In the genomic region with DNA sequence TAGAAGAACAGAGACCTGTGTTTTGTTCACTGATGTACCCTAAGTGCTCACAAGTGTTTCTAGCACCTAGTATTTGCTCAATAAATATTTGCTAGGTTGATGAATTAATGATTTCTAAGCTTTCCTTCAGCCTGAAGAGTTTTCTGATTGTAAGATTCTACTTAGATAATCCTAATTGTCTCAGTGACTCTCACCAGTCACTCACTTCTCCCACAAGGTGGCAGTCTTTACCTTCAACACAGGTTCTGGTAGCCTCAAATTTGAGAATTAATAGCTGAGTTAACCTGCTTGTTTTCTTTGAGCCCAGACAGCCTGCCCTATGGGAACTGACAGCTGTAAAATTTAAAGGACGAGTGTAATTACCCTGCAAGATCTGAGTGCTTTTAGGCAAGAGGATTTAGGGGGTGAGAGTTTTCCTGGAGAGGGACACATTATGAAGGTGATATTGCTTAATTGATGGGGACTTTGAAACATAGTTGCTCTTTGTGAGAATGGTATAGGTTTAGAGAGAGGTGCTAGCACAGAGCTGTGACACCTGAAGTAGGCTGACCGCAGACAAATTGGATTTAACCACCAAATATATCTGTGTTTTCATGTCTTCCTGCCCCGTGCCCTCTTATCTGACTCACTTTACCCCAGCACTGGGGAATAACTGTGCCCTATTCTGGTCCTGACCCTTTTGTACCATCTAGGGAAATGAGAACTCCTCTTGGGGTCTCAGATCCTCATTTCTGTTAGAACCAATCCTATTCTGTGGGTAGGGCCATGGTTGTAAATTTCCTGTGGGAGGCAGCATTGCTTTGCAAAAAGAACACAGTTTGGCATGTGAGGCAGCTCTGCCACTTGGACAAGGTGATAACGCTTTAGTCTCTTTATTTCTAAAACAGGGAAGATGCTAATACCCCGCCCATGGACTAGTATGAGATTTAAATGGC, we compare ENCODE assay signal across 8 cellular contexts. TPM values are rescaled to one million over a fixed set of nuclear protein-coding genes. Genes with fewer than 3 reads are reported as not detected.
DNase-seq lines count a peak whose midpoint lies in the region; FAIRE-seq and TF ChIP-seq lines count a peak whose summit lies in the region.

No MANE protein-coding gene starts in this region.

- peak; percentile 68 for DNase-seq in ACHN
- peak; percentile 19 for DNase-seq in GM04504 (ENCODE audit: low read depth)
- DNase-seq in HFFc6 = peak; percentile 56
- DNase-seq in NCI-H1694 treated with DMSO at 0.1 percent for 48 hours (lab: John Stamatoyannopoulos, UW) = peak; percentile 21
- no peak for DNase-seq in T-helper 2 cell treated with Interferon-gamma antibody and Interleukin-4, amounts not matched to agents 5 μg/mL and 100 μg/mL, for 36 hours (ENCODE audit: low spot score)
- no peak for DNase-seq in H1 (ENCODE audit: low read depth in 1 of 2, low spot score in 2 of 2)
- peak; percentile 82 for DNase-seq in mesendoderm
- DNase-seq in uterus = no peak

- H3K56ac ChIP-seq in H1 (replicated peaks; ENCODE audit: insufficient read length, low read depth, low read length) (no peak overlapping the region), mesendoderm (ENCODE audit: low read length) (no peak overlapping the region)

- H2BK20ac ChIP-seq in H1 (ENCODE audit: low read length) = peak overlapping the region; percentile 16; the same call in 1 of the 2 replicates

- H3K27me3 ChIP-seq in H1 (replicated peaks in 1 of 4; ENCODE audit: control insufficient read depth in 3 of 4, extremely low read depth in 1 of 4, insufficient read depth in 3 of 4, low read length in 3 of 4) (no peaks in the 10 kb centered on the region), mesendoderm (ENCODE audit: insufficient read depth, low read length, poor library complexity) (no peaks in the 10 kb centered on the region), uterus (no peaks in the 10 kb centered on the region)

- no peak overlapping the region for H3K14ac ChIP-seq in H1 (ENCODE audit: insufficient read length)

- H3K9me3 ChIP-seq in H1 (ENCODE audit: insufficient read depth in 2 of 2, low read depth in 1 of 2, low read length in 1 of 2) (no peaks in the 10 kb centered on the region), uterus (no peaks in the 10 kb centered on the region)

- no peak overlapping the region for H3K27ac Mint-ChIP-seq in HFFc6
- peak overlapping the region; percentile 17 for H3K27ac Mint-ChIP-seq in T-helper 2 cell treated with Interferon-gamma antibody and Interleukin-4, amounts not matched to agents 5 μg/mL and 100 μg/mL, for 36 hours

- H3K27me3 Mint-ChIP-seq in HFFc6 (ENCODE audit: insufficient read depth) = peaks cover 38% of the 10 kb centered on the region
- no peaks in the 10 kb centered on the region for H3K27me3 Mint-ChIP-seq in T-helper 2 cell treated with Interferon-gamma antibody and Interleukin-4, amounts not matched to agents 5 μg/mL and 100 μg/mL, for 36 hours (ENCODE audit: low read depth)

- POLR2A ChIA-PET in H1 (lab: Charles Lee; ENCODE audit: partially characterized antibody) = interaction anchor here (0.8 to 1.4 kb wide), 4 partner anchors 150 to 196 kb away, joined by 3 to 4 read pairs (median 3); no protein-coding TSS in a partner anchor

- no peaks in the 10 kb centered on the region for H4K20me1 ChIP-seq in H1 (replicated peaks in 1 of 2; ENCODE audit: control insufficient read depth in 1 of 2, insufficient read depth in 2 of 2, low read length in 2 of 2)

- H2BK12ac ChIP-seq in H1 (ENCODE audit: low read depth, low read length) = no peak overlapping the region

- H4K91ac ChIP-seq in H1 (replicated peaks; ENCODE audit: insufficient read length, low read length) = no peak overlapping the region

- no peak overlapping the region for H3K27ac ChIP-seq in H1 (ENCODE audit: low read depth, low read length)
- no peak overlapping the region for H3K27ac ChIP-seq in mesendoderm (ENCODE audit: low read depth, low read length)
- no peak overlapping the region for H3K27ac ChIP-seq in uterus

- peaks cover 6% of the 10 kb centered on the region; the same call in 1 of the 2 replicates for H3K4me1 Mint-ChIP-seq in HFFc6 (ENCODE audit: low read depth)
- H3K4me1 Mint-ChIP-seq in T-helper 2 cell treated with Interferon-gamma antibody and Interleukin-4, amounts not matched to agents 5 μg/mL and 100 μg/mL, for 36 hours (ENCODE audit: low read depth) = peaks cover 68% of the 10 kb centered on the region

- no peaks in the 10 kb centered on the region for H3K23me2 ChIP-seq in H1 (ENCODE audit: low read depth, low read length)

- H2BK120ac ChIP-seq in H1 (replicated peaks; ENCODE audit: low read depth, low read length) = no peak overlapping the region
- H2BK120ac ChIP-seq in mesendoderm (ENCODE audit: low read depth, low read length) = no peak overlapping the region

- no peak overlapping the region for H3K4ac ChIP-seq in H1 (replicated peaks; ENCODE audit: insufficient read length, low read depth, low read length)
- H3K4ac ChIP-seq in mesendoderm (ENCODE audit: low read depth, low read length) = no peak overlapping the region

- H2AK5ac ChIP-seq in H1 (ENCODE audit: low read depth, low read length) (no peak overlapping the region), mesendoderm (ENCODE audit: low read length) (no peak overlapping the region)

- no peaks in the 10 kb centered on the region for H3K9me3 Mint-ChIP-seq in HFFc6
- no peaks in the 10 kb centered on the region for H3K9me3 Mint-ChIP-seq in T-helper 2 cell treated with Interferon-gamma antibody and Interleukin-4, amounts not matched to agents 5 μg/mL and 100 μg/mL, for 36 hours

- no peak overlapping the region for H2AFZ ChIP-seq in H1 (ENCODE audit: low read length)

- no peak for TF ChIP-seq EP300 in H1 (IDR thresholded peaks at IDR 0.05; ENCODE audit: borderline replicate concordance in 1 of 2, low read depth in 2 of 2, low read length in 2 of 2)

- TF ChIP-seq CTCF in HFFc6 (IDR thresholded peaks at IDR 0.05) (peak; percentile 85), H1 (IDR thresholded peaks at IDR 0.05; ENCODE audit: control extremely low read depth in 1 of 3, insufficient read depth in 1 of 3, low read depth in 1 of 3, low read length in 3 of 3) (peak; percentile 0 to 85 (median 78)), uterus (IDR thresholded peaks at IDR 0.05) (peak; percentile 41 to 68 (median 44))

- H3K4me2 ChIP-seq in H1 (ENCODE audit: insufficient read depth in 1 of 2, low read depth in 2 of 2, low read length in 2 of 2) (no peak overlapping the region), mesendoderm (ENCODE audit: low read length) (no peak overlapping the region)

- no peak overlapping the region for H2BK15ac ChIP-seq in H1 (ENCODE audit: low read length)
- no peak overlapping the region for H2BK15ac ChIP-seq in mesendoderm (replicated peaks; ENCODE audit: low read depth)

- H4K5ac ChIP-seq in H1 (ENCODE audit: insufficient read length, low read depth, low read length) (no peak overlapping the region), mesendoderm (ENCODE audit: low read length) (no peak overlapping the region)

- in situ Hi-C loops in ACHN (cut with HindIII; ENCODE audit: low pct_ligation_motif_present, low pct_unique_long_range_greater_than_20kb, low sequenced_read_pairs) = no loop called here

- H3K36me3 Mint-ChIP-seq in HFFc6 (ENCODE audit: low read depth) = no peaks in the 10 kb centered on the region
- peaks cover 45% of the 10 kb centered on the region for H3K36me3 Mint-ChIP-seq in T-helper 2 cell treated with Interferon-gamma antibody and Interleukin-4, amounts not matched to agents 5 μg/mL and 100 μg/mL, for 36 hours (ENCODE audit: low read depth)

- H3K9ac ChIP-seq in H1 (replicated peaks in 1 of 4; ENCODE audit: extremely low read depth in 1 of 4, low read depth in 3 of 4, low read length in 3 of 4) (no peak overlapping the region), mesendoderm (ENCODE audit: low read length) (no peak overlapping the region)

- peaks cover 0 to 3% (median 0%) of the 10 kb centered on the region in 4 experiments; a peak in 1 of 7 replicates for H3K4me1 ChIP-seq in H1 (replicated peaks in 1 of 4; ENCODE audit: control insufficient read depth in 3 of 4, insufficient read depth in 4 of 4, low read length in 3 of 4)
- H3K4me1 ChIP-seq in mesendoderm (ENCODE audit: control insufficient read depth, low read depth, low read length) = no peaks in the 10 kb centered on the region
- no peaks in the 10 kb centered on the region for H3K4me1 ChIP-seq in uterus

- H2BK5ac ChIP-seq in H1 (ENCODE audit: low read depth, low read length) = no peak overlapping the region
- H2BK5ac ChIP-seq in mesendoderm (ENCODE audit: low read length) = no peak overlapping the region

- intact Hi-C loops in uterus (cut with DNase I; ENCODE audit: low total_unique reads) = no loop called here

- no peaks in the 10 kb centered on the region for H3K79me1 ChIP-seq in H1 (ENCODE audit: low read depth, low read length)
- H3K79me1 ChIP-seq in mesendoderm (ENCODE audit: low read length) = no peaks in the 10 kb centered on the region

- WGBS in H1 (ENCODE audit: extremely low coverage in 1 of 2, insufficient coverage in 1 of 2, insufficient read length in 1 of 2, insufficient replicate concordance in 2 of 2, low coverage in 1 of 2, low lambda C conversion rate in 2 of 2, missing lambda C conversion rate in 1 of 2), 2 experiments = 68% methylated on average over 5 of the region's 5 CpGs; no CpG with 5 or more reads in 1 of the 2 experiments
- no CpG with 5 or more reads among the region's 5 CpGs for WGBS in mesendoderm (ENCODE audit: extremely low coverage, insufficient coverage, low lambda C conversion rate)

- H3K4me3 ChIP-seq in H1 (ENCODE audit: extremely low read depth in 1 of 4, insufficient read depth in 2 of 4, low read depth in 3 of 4, low read length in 4 of 4) (no peak overlapping the region), mesendoderm (ENCODE audit: low read length) (no peak overlapping the region), uterus (no peak overlapping the region)

- H3K4me3 Mint-ChIP-seq in HFFc6 = no peak overlapping the region
- no peak overlapping the region for H3K4me3 Mint-ChIP-seq in T-helper 2 cell treated with Interferon-gamma antibody and Interleukin-4, amounts not matched to agents 5 μg/mL and 100 μg/mL, for 36 hours

- H3K23ac ChIP-seq in H1 (ENCODE audit: insufficient read length) (no peak overlapping the region), mesendoderm (ENCODE audit: low read length) (no peak overlapping the region)

- peak; percentile 82 for FAIRE-seq in H1 (lab: Jason Lieb, UNC)

- H4K8ac ChIP-seq in H1 (ENCODE audit: extremely low read depth, insufficient read depth, low read length) (no peak overlapping the region), mesendoderm (ENCODE audit: low read depth, low read length) (no peak overlapping the region)

- H3K36me3 ChIP-seq in H1 (ENCODE audit: control insufficient read depth in 2 of 4, insufficient read depth in 4 of 4, low read length in 3 of 4) = no peaks in the 10 kb centered on the region
- H3K36me3 ChIP-seq in mesendoderm (ENCODE audit: control insufficient read depth, insufficient read depth, low read length) = no peaks in the 10 kb centered on the region
- no peaks in the 10 kb centered on the region for H3K36me3 ChIP-seq in uterus

- no peaks in the 10 kb centered on the region for H3K79me2 ChIP-seq in H1 (ENCODE audit: control insufficient read depth in 1 of 2, insufficient read depth in 2 of 2, low read length in 2 of 2)
- no peaks in the 10 kb centered on the region for H3K79me2 ChIP-seq in mesendoderm (ENCODE audit: control insufficient read depth, insufficient read depth, low read length)

- no peak for TF ChIP-seq POLR2A in H1 (IDR thresholded peaks at IDR 0.05; ENCODE audit: control extremely low read depth in 1 of 2, low read depth in 2 of 2, low read length in 2 of 2)
- TF ChIP-seq POLR2A in uterus (IDR thresholded peaks at IDR 0.05) = no peak

- CTCF ChIA-PET in H1 (lab: Charles Lee; ENCODE audit: partially characterized antibody) = interaction anchor here (0.6 to 7.4 kb wide), 78 partner anchors 8 to 572 kb away, joined by 3 to 150 read pairs (median 5); a partner anchor contains a TSS

- TF ChIP-seq RAD21 in H1 (IDR thresholded peaks at IDR 0.05 in 1 of 2, conservative IDR thresholded peaks at IDR 0.05 in 1 of 2; ENCODE audit: low read depth in 2 of 2, low read length in 2 of 2) = peak; percentile 92 to 95

- no peak overlapping the region for H3K18ac ChIP-seq in H1 (ENCODE audit: extremely low read depth, low read length)
- no peak overlapping the region for H3K18ac ChIP-seq in mesendoderm (ENCODE audit: low read length)

RNA-seq across cellular contexts. Expression of a gene that starts 27.7 kb away (rescaled TPM):
- total RNA-seq in HFFc6 (2021; fragmentation: NEBNext Ultra II Directional; extraction: Animal tissue kit (Norgen Biotek cat#: 25700)) = under 1 TPM in 3 of 6 experiments, not detected in 3; 0.07 to 0.15 (median 0.07) TPM
- 0.11 and 0.24 TPM in 2 replicates for total RNA-seq in H1 (2021; fragmentation: NEBNext Ultra II Directional; extraction: Animal tissue kit (Norgen Biotek cat#: 25700))
- polyA plus RNA-seq in H1 (2011; rRNA removed) = 0.14 and 0.27 TPM in 2 replicates
- 0.21 TPM for polyA plus RNA-seq in H1 (2011; cell fraction: cytosol; rRNA removed)
- 0.24 TPM for polyA plus RNA-seq in H1 (2011; cell fraction: nucleus; rRNA removed)
- 0.14 to 0.21 TPM (median 0.18 TPM) in 4 replicates for polyA plus RNA-seq in H1 (2012, experiment 1 of 2)
- polyA plus RNA-seq in H1 (2012, experiment 2 of 2) = not detected
- polyA plus RNA-seq in H1 (2013, experiment 1 of 2) = 0.16 TPM
- 0.11 TPM for polyA plus RNA-seq in H1 (2013, experiment 2 of 2)
- polyA minus RNA-seq in H1 (2011; rRNA and poly(A)+ RNA removed) = 0.78 and 1.3 TPM in 2 replicates
- not detected for polyA minus RNA-seq in H1 (2011; cell fraction: cytosol; rRNA and poly(A)+ RNA removed)
- 0.60 TPM for polyA minus RNA-seq in H1 (2011; cell fraction: nucleus; rRNA and poly(A)+ RNA removed)
- polyA plus RNA-seq in mesendoderm (2013, experiment 1 of 2) = 0.10 TPM
- polyA plus RNA-seq in mesendoderm (2013, experiment 2 of 2) = 0.10 TPM
- 1 to 10 TPM in 2 of 4 donors, under 1 TPM in 2; 0.26 to 4.6 (median 1.6) TPM for total RNA-seq in uterus

Comparison
In these comparisons a context has a peak if more than half of its experiments do, and no peak if none do; other contexts are left out.
1. DNase-seq: peak in ACHN (single experiment), GM04504 (single experiment), HFFc6 (single experiment), NCI-H1694 treated with DMSO at 0.1 percent for 48 hours (single experiment) and mesendoderm (single experiment); none in T-helper 2 cell treated with Interferon-gamma antibody and Interleukin-4, amounts not matched to agents 5 μg/mL and 100 μg/mL, for 36 hours (single experiment), H1 (0 of 2) and uterus (0 of 2).
2. Peak in every context shown above with its lines, with median percentiles within 50 percentile points of each other: CTCF ChIP-seq.